ENCODE assay signal across 12 cellular contexts in the genomic region with DNA sequence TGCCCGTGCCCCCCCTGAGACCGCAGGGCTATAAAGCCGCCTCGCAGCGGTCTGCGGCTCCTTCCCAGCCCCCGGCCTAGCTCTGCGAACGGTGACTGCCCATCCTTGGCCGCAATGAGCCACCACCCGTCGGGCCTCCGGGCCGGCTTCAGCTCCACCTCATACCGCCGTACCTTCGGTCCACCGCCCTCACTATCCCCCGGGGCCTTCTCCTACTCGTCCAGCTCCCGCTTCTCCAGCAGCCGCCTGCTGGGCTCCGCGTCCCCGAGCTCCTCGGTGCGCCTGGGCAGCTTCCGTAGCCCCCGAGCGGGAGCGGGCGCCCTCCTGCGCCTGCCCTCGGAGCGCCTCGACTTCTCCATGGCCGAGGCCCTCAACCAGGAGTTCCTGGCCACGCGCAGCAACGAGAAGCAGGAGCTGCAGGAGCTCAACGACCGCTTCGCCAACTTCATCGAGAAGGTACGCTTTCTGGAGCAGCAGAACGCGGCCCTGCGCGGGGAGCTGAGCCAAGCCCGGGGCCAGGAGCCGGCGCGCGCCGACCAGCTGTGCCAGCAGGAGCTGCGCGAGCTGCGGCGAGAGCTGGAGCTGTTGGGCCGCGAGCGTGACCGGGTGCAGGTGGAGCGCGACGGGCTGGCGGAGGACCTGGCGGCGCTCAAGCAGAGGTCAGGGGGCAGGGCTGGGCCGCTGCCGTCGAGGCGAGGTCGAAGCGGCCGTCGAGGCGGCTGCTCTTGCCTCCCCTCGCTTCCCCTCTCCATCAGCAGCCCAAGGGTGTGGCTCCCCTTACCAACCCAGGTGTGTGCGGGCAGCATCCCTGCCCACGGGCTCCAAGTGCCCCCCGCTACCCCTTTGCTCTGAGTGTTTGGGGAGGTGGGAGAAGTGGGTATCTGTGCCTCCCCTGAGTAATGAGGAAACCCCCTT. TPM values are rescaled to one million over a fixed set of nuclear protein-coding genes. Genes with fewer than 3 reads are reported as not detected.
DNase-seq lines count a peak whose midpoint lies in the region; ATAC-seq and TF ChIP-seq lines count a peak whose summit lies in the region.
"Had no signal": no experiment of that assay in that cellular context is flagged by ENCODE, and none has a peak within 500 bp of the region (broad histone marks: within the 10 kb centered on the region; RNA-seq: fewer than 3 reads in every experiment).

A gene (plus strand): TSS at position 61 of the 915 bp plus-strand sequence. CDS start 54 bp downstream, at position 115.

- H3K9me2 ChIP-seq in hepatocyte (replicated peaks; ENCODE audit: insufficient read depth): no peaks in the 10 kb centered on the region

- POLR2A ChIA-PET in RWPE1 (lab: Yijun Ruan, JAX; ENCODE audit: low non-redundant PET): interaction anchor here (0.5 kb wide), 1 partner anchor 59 kb away, joined by 3 read pairs; no protein-coding TSS in a partner anchor

- peak within 1 kb of the TSS; percentile 43 for H3K23ac ChIP-seq in trophoblast cell (ENCODE audit: low read length)

- no peak within 1 kb of the TSS for H3K14ac ChIP-seq in trophoblast cell (ENCODE audit: low read length)

- H3K79me1 ChIP-seq in trophoblast cell (ENCODE audit: low read length): no peaks in the 10 kb centered on the region

- no peak within 1 kb of the TSS for H4K91ac ChIP-seq in trophoblast cell (ENCODE audit: low read depth, low read length)

- H4K12ac ChIP-seq in trophoblast cell (ENCODE audit: low read depth, low read length): no peak within 1 kb of the TSS

- 7% methylated on average over 66 of the region's 82 CpGs for WGBS in hepatocyte (ENCODE audit: low lambda C conversion rate, missing lambda C conversion rate)
- WGBS in trophoblast cell (ENCODE audit: extremely low coverage, insufficient coverage, insufficient read length): no CpG with 5 or more reads among the region's 82 CpGs
- 26 to 41% (median 32%) methylated on average over 70 to 82 of the region's 82 CpGs for WGBS in psoas muscle, 3 donors

- H2BK12ac ChIP-seq in trophoblast cell (ENCODE audit: low read length): no peak within 1 kb of the TSS

- no peak within 1 kb of the TSS for H2BK5ac ChIP-seq in trophoblast cell (ENCODE audit: low read depth, low read length, poor library complexity)

- H3K18ac ChIP-seq in trophoblast cell (ENCODE audit: low read length): no peak within 1 kb of the TSS

- no peaks in the 10 kb centered on the region for H3K79me2 ChIP-seq in hepatocyte
- no peaks in the 10 kb centered on the region for H3K79me2 ChIP-seq in trophoblast cell (ENCODE audit: control insufficient read depth, insufficient read depth, low read length, poor library complexity)

- peak within 1 kb of the TSS; percentile 85 for H3K27ac ChIP-seq in RWPE1
- H3K27ac ChIP-seq in hepatocyte: no peak within 1 kb of the TSS
- no peak within 1 kb of the TSS for H3K27ac ChIP-seq in trophoblast cell (ENCODE audit: low read depth, low read length)
- no peak within 1 kb of the TSS for H3K27ac ChIP-seq in WERI-Rb-1
- no peak within 1 kb of the TSS for H3K27ac ChIP-seq in psoas muscle
- H3K27ac ChIP-seq: skin epidermis had no signal

- H2AK5ac ChIP-seq in trophoblast cell (ENCODE audit: low read length): no peak within 1 kb of the TSS

- H3K4ac ChIP-seq in trophoblast cell (ENCODE audit: low read depth, low read length): no peak within 1 kb of the TSS

- no peaks in the 10 kb centered on the region for H3K9me3 ChIP-seq in hepatocyte (ENCODE audit: low read depth)
- peaks cover 19% of the 10 kb centered on the region for H3K9me3 ChIP-seq in trophoblast cell (ENCODE audit: insufficient read depth, low read depth, low read length)
- H3K9me3 ChIP-seq in WERI-Rb-1 (ENCODE audit: severe bottlenecking): no peaks in the 10 kb centered on the region
- H3K9me3 ChIP-seq in psoas muscle: no peaks in the 10 kb centered on the region

- ATAC-seq in GM19395 (IDR thresholded peaks at IDR 0.05; ENCODE audit: unreplicated experiment): no peak
- ATAC-seq in psoas muscle: no peak

- H3K4me2 ChIP-seq in hepatocyte (peak within 1 kb of the TSS; percentile 74), trophoblast cell (ENCODE audit: low read length) (no peak within 1 kb of the TSS)

- H2AFZ ChIP-seq in hepatocyte (no peak within 1 kb of the TSS), trophoblast cell (ENCODE audit: insufficient read depth, low read length, poor library complexity) (no peak within 1 kb of the TSS)

- H3K9ac ChIP-seq in trophoblast cell (ENCODE audit: low read length): no peak within 1 kb of the TSS

- H4K20me1 ChIP-seq in hepatocyte (ENCODE audit: insufficient read depth, poor library complexity, severe bottlenecking): no peaks in the 10 kb centered on the region

- H4K8ac ChIP-seq in trophoblast cell (ENCODE audit: low read depth, low read length): no peak within 1 kb of the TSS

- DNase-seq in DMS53 (lab: John Stamatoyannopoulos, UW): peak; percentile 70
- no peak for DNase-seq in DMS53 treated with DMSO at 0.1 percent for 48 hours (lab: John Stamatoyannopoulos, UW; ENCODE audit: unreplicated experiment)
- DNase-seq in RWPE1 (ENCODE audit: low spot score): no peak
- DNase-seq in hepatocyte (ENCODE audit: low spot score): no peak
- no peak for DNase-seq in trophoblast cell
- no peak for DNase-seq in WERI-Rb-1
- DNase-seq in psoas muscle: no peak
- DNase-seq: NCI-H2029 had no signal

- H3K4me3 ChIP-seq in hepatocyte (no peak within 1 kb of the TSS), trophoblast cell (ENCODE audit: low read depth, low read length) (no peak within 1 kb of the TSS), WERI-Rb-1 (ENCODE audit: low read depth, low read length) (no peak within 1 kb of the TSS), psoas muscle (no peak within 1 kb of the TSS)
- H3K4me3 ChIP-seq: skin epidermis had no signal

- no peak within 1 kb of the TSS for H2BK120ac ChIP-seq in trophoblast cell (ENCODE audit: insufficient read depth, low read length, poor library complexity)

- peaks cover 15% of the 10 kb centered on the region for H3K4me1 ChIP-seq in hepatocyte (ENCODE audit: insufficient read depth)
- peaks cover 2% of the 10 kb centered on the region in 2 experiments for H3K4me1 ChIP-seq in trophoblast cell (ENCODE audit: control insufficient read depth in 1 of 2, insufficient read depth in 2 of 2, low read length in 2 of 2)
- peaks cover 6% of the 10 kb centered on the region for H3K4me1 ChIP-seq in psoas muscle

- TF ChIP-seq CTCF in RWPE1 (conservative IDR thresholded peaks at IDR 0.05; ENCODE audit: low read depth): no peak
- no peak for TF ChIP-seq CTCF in hepatocyte (IDR thresholded peaks at IDR 0.05; ENCODE audit: poor library complexity)
- TF ChIP-seq CTCF in WERI-Rb-1 (IDR thresholded peaks at IDR 0.05; ENCODE audit: low read depth, low read length): no peak
- TF ChIP-seq CTCF in psoas muscle (IDR thresholded peaks at IDR 0.05): no peak

- H3K36me3 ChIP-seq in hepatocyte (replicated peaks; ENCODE audit: insufficient read depth, low read depth) (no peaks in the 10 kb centered on the region), trophoblast cell (ENCODE audit: control insufficient read depth in 1 of 2, insufficient read depth in 2 of 2, low read length in 2 of 2) (no peaks in the 10 kb centered on the region), WERI-Rb-1 (no peaks in the 10 kb centered on the region), psoas muscle (ENCODE audit: insufficient read depth in 1 of 2, low read depth in 1 of 2) (no peaks in the 10 kb centered on the region)

- H3K27me3 ChIP-seq in hepatocyte (peaks cover 63% of the 10 kb centered on the region), trophoblast cell (ENCODE audit: insufficient read depth, low read length) (peaks cover 61% of the 10 kb centered on the region), WERI-Rb-1 (ENCODE audit: insufficient read depth, low read depth, severe bottlenecking) (no peaks in the 10 kb centered on the region), psoas muscle (ENCODE audit: insufficient read depth in 3 of 3, low read length in 2 of 3) (peaks cover 0 to 48% (median 34%) of the 10 kb centered on the region in 3 donors)

- CTCF ChIA-PET in RWPE1 (lab: Yijun Ruan, JAX): interaction anchor here (0.5 to 2.6 kb wide), 7 partner anchors 10 to 104 kb away, joined by 3 to 9 read pairs (median 4); no protein-coding TSS in a partner anchor

- intact Hi-C loops in psoas muscle (cut with DNase I): no loop called here

RNA-seq across cellular contexts. Expression of the gene that starts here (rescaled TPM):
- total RNA-seq in hepatocyte: 0.70 and 1.1 TPM in 2 replicates
- polyA plus RNA-seq in hepatocyte: 1.3 and 1.7 TPM in 2 replicates
- 0.03 and 0.08 TPM in 2 replicates for polyA plus RNA-seq in trophoblast cell (2013)
- total RNA-seq in psoas muscle: not detected
- polyA plus RNA-seq in psoas muscle: under 1 TPM in 2 of 3 donors, not detected in 1; 0.06 to 0.20 TPM
- total RNA-seq: activated T-helper 1 cell treated with anti-CD3 and anti-CD28 coated beads, Interleukin-12 subunit alpha, Interleukin-12 subunit beta, Interleukin-2, Interleukin-4 antibody, amounts not matched to agents 30 ng/mL and 10 ng/mL and 1 ng/mL, durations not matched to agents 14 hours and 24 hours and 36 hours; fibroblast of villous mesenchyme had no signal
